Comparison of ENCODE assay signal across 8 cellular contexts in genomic region chr4:183721207-183722081, GRCh38.
DNase-seq lines count a peak whose midpoint lies in the region; ATAC-seq and TF ChIP-seq lines count a peak whose summit lies in the region.

No MANE protein-coding gene starts in this region.

- DNase-seq in NT2/D1 (ENCODE audit: low read depth, low spot score): peak; percentile 52
- peak; percentile 62 for DNase-seq in activated naive CD4-positive, alpha-beta T cell treated with anti-CD3 and anti-CD28 coated beads, Interleukin-2, amount 50 U/mL, for 16 hours
- peak; percentile 60 to 83 for DNase-seq in heart right ventricle
- no peak for DNase-seq in sigmoid colon

- no peak for TF ChIP-seq POLR2A in sigmoid colon (IDR thresholded peaks at IDR 0.05)

- peak overlapping the region in 8 of 10 donors; percentile 11 to 75 (median 50) for H3K27ac ChIP-seq in heart right ventricle
- peak overlapping the region in 1 of 4 donors; percentile 20 for H3K27ac ChIP-seq in sigmoid colon

- TF ChIP-seq EP300 in sigmoid colon (IDR thresholded peaks at IDR 0.05): no peak

- no peaks in the 10 kb centered on the region for H3K36me3 ChIP-seq in NT2/D1 (ENCODE audit: insufficient read depth, insufficient read length, low read length)
- no peaks in the 10 kb centered on the region for H3K36me3 ChIP-seq in heart right ventricle
- no peaks in the 10 kb centered on the region for H3K36me3 ChIP-seq in sigmoid colon

- intact Hi-C loops in heart right ventricle (cut with DNase I) (loop anchor here in 3 of 10 donors (5.0 to 10.0 kb wide), 3 partner anchors 76 to 443 kb away; no protein-coding TSS in a partner anchor), sigmoid colon (cut with DNase I) (no loop called here)

- no peak overlapping the region for H3K4me3 ChIP-seq in NT2/D1 (ENCODE audit: insufficient read length, low read depth)
- peak overlapping the region in 8 of 10 donors; percentile 41 to 66 (median 60) for H3K4me3 ChIP-seq in heart right ventricle
- peak overlapping the region in 3 of 4 donors; percentile 48 to 58 (median 55) for H3K4me3 ChIP-seq in sigmoid colon

- peaks cover 9% of the 10 kb centered on the region for H3K27me3 ChIP-seq in NT2/D1 (ENCODE audit: insufficient read depth, insufficient read length)
- peaks cover 0 to 6% (median 0%) of the 10 kb centered on the region in 7 donors for H3K27me3 ChIP-seq in heart right ventricle
- peaks cover 0 to 7% (median 0%) of the 10 kb centered on the region in 3 donors for H3K27me3 ChIP-seq in sigmoid colon

- H3K4me1 ChIP-seq in NT2/D1 (ENCODE audit: insufficient read depth, insufficient read length): no peaks in the 10 kb centered on the region
- peaks cover 0 to 18% (median 7%) of the 10 kb centered on the region in 9 donors for H3K4me1 ChIP-seq in heart right ventricle
- H3K4me1 ChIP-seq in sigmoid colon: peaks cover 0 to 15% (median 5%) of the 10 kb centered on the region in 4 donors

- 25 to 48% methylated on average over 38 of the region's 38 CpGs for whole genome bisulfite sequencing in heart right ventricle, 2 donors
- 20 to 29% methylated on average over 38 of the region's 38 CpGs for WGBS in sigmoid colon, 2 donors

- ATAC-seq in GM18517 (IDR thresholded peaks at IDR 0.05; ENCODE audit: unreplicated experiment) (peak; percentile 33), heart right ventricle (peak; percentile 65 to 89 (median 83)), GM19324 (IDR thresholded peaks at IDR 0.05; ENCODE audit: low FRiP score, unreplicated experiment) (no peak), HG02623 (IDR thresholded peaks at IDR 0.05; ENCODE audit: unreplicated experiment) (no peak), GM21529 (IDR thresholded peaks at IDR 0.05; ENCODE audit: unreplicated experiment) (no peak)

- TF ChIP-seq CTCF in heart right ventricle (IDR thresholded peaks at IDR 0.05) (peak in 8 of 9 donors; percentile 34 to 73 (median 56)), sigmoid colon (IDR thresholded peaks at IDR 0.05) (peak in 2 of 4 experiments; percentile 12 to 22)

- H3K9me3 ChIP-seq in NT2/D1 (ENCODE audit: insufficient read depth, low read length) (no peaks in the 10 kb centered on the region), heart right ventricle (peaks cover 0 to 5% (median 0%) of the 10 kb centered on the region in 11 donors), sigmoid colon (no peaks in the 10 kb centered on the region)

- H3K9ac ChIP-seq in NT2/D1 (ENCODE audit: insufficient read length, low read depth): peak overlapping the region; percentile 8

Comparison
In these comparisons a context has a peak if more than half of its experiments do, and no peak if none do; other contexts are left out.
1. ATAC-seq: peak in GM18517 (single experiment) and heart right ventricle (8 of 8); none in GM19324 (single experiment), HG02623 (single experiment) and GM21529 (single experiment).